In genomic region chr21:37607081-37607480, GRCh38 we compare ENCODE assay signal across 8 cellular contexts.
"Had no signal": no experiment of that assay in that cellular context is flagged by ENCODE, and none has a peak within 500 bp of the region (broad histone marks: within the 10 kb centered on the region; RNA-seq: fewer than 3 reads in every experiment).

No MANE protein-coding gene starts in this region.

- ATAC-seq: HepG2 had no signal

- H3K36me3 Mint-ChIP-seq: IgD-negative memory B cell had no signal

- H3K27ac Mint-ChIP-seq: H9, HFFc6, IgD-negative memory B cell had no signal

- H3K4me1 Mint-ChIP-seq: H9, IgD-negative memory B cell had no signal

- H3K4me3 Mint-ChIP-seq: H9, HFFc6, IgD-negative memory B cell had no signal

- DNase-seq: GOT3, H9, HCEC 1CT, HFFc6, KBM-7 had no signal

- H3K27ac ChIP-seq: HL-60 had no signal

- H3K9me3 Mint-ChIP-seq: HFFc6 had no signal
